8 cellular contexts compared by ENCODE assay signal in the genomic region with DNA sequence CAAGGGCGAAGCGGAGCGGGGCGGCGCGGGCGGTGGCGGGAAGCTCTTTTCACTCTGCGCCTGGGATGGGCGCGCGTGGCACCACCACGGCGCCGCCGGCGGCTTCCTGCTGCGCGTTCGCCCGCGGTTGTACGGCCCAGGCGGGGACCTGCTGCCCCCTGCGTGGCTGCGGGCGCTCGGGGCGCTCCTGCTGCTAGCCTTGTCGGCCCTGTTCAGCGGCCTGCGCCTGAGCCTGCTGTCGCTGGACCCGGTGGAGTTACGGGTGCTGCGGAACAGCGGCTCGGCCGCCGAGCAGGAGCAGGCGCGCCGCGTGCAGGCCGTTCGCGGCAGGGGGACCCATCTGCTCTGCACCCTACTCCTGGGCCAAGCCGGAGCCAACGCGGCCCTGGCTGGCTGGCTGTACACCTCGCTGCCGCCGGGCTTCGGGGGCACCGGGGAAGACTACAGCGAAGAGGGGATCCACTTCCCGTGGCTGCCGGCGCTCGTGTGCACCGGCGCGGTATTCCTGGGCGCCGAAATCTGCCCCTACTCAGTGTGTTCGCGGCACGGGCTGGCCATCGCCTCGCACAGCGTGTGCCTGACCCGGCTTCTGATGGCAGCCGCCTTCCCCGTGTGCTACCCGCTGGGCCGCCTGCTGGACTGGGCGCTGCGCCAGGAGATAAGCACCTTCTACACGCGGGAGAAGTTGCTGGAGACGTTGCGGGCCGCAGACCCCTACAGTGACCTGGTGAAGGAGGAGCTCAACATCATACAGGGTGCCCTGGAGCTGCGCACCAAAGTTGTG. TPM values are rescaled to one million over a fixed set of nuclear protein-coding genes. Genes with fewer than 3 reads are reported as not detected.
DNase-seq lines count a peak whose midpoint lies in the region; ATAC-seq and TF ChIP-seq lines count a peak whose summit lies in the region.

No MANE protein-coding gene starts in this region.

- no peaks in the 10 kb centered on the region for H3K36me3 Mint-ChIP-seq in CD4-positive, alpha-beta T cell (ENCODE audit: low read depth)

- H3K4me1 ChIP-seq in left lung: peaks cover 11 to 14% of the 10 kb centered on the region in 2 donors

- no peak for DNase-seq in CD4-positive, alpha-beta T cell
- DNase-seq in KBM-7: peak; percentile 52
- DNase-seq in cardiac fibroblast (ENCODE audit: low read depth in 2 of 2): peak in 1 of 2 donors; percentile 14
- peak in 1 of 2 donors; percentile 80 for DNase-seq in left lung
- no peak for DNase-seq in epidermal melanocyte (ENCODE audit: insufficient read length, low spot score)
- DNase-seq in LoVo (ENCODE audit: low spot score): no peak

- H3K27ac ChIP-seq in CD4-positive, alpha-beta T cell (ENCODE audit: low read depth, low read length): no peak overlapping the region
- H3K27ac ChIP-seq in left lung (no peak overlapping the region), temporal lobe (ENCODE audit: low read depth, low read length) (peak overlapping the region; percentile 44)

- peak overlapping the region; percentile 58 for H3K4me3 Mint-ChIP-seq in CD4-positive, alpha-beta T cell

- peaks cover 43% of the 10 kb centered on the region for H3K27me3 ChIP-seq in CD4-positive, alpha-beta T cell (ENCODE audit: control insufficient read depth, insufficient read depth, low read length)
- H3K27me3 ChIP-seq in left lung: peaks cover 31 to 70% of the 10 kb centered on the region in 2 donors

- intact Hi-C loops in CD4-positive, alpha-beta T cell (cut with DNase I, micrococcal nuclease): no loop called here
- intact Hi-C loops in left lung (cut with DNase I): no loop called here

- H3K27ac Mint-ChIP-seq in CD4-positive, alpha-beta T cell: no peak overlapping the region

- no peak for ATAC-seq in CD4-positive, alpha-beta T cell (ENCODE audit: poor library complexity)
- ATAC-seq in GM21360 (IDR thresholded peaks at IDR 0.05; ENCODE audit: unreplicated experiment) (peak; percentile 28), left lung (peak; percentile 68)

- in situ Hi-C loops in KBM-7 (cut with MboI; ENCODE audit: low pct_unique_long_range_greater_than_20kb, low sequenced_read_pairs): no loop called here

- H3K9me3 ChIP-seq in CD4-positive, alpha-beta T cell (ENCODE audit: control insufficient read depth, low read length): no peaks in the 10 kb centered on the region
- H3K9me3 ChIP-seq in left lung: no peaks in the 10 kb centered on the region

- CTCF ChIA-PET in CD4-positive, alpha-beta T cell (lab: Charles Lee): no interaction called here

- no peak for TF ChIP-seq CTCF in CD4-positive, alpha-beta T cell (IDR thresholded peaks at IDR 0.05)
- TF ChIP-seq CTCF in cardiac fibroblast (IDR thresholded peaks at IDR 0.05; ENCODE audit: low read depth, low read length) (no peak), left lung (IDR thresholded peaks at IDR 0.05) (no peak)

- POLR2A ChIA-PET in CD4-positive, alpha-beta T cell (lab: Charles Lee): no interaction called here

- peaks cover 57% of the 10 kb centered on the region for H3K27me3 Mint-ChIP-seq in CD4-positive, alpha-beta T cell

- no peaks in the 10 kb centered on the region for H3K9me3 Mint-ChIP-seq in CD4-positive, alpha-beta T cell

- no peaks in the 10 kb centered on the region for H3K36me3 ChIP-seq in left lung

- H3K4me1 Mint-ChIP-seq in CD4-positive, alpha-beta T cell (ENCODE audit: low read depth): peaks cover 7% of the 10 kb centered on the region

- peak overlapping the region; percentile 26 to 36 for H3K4me3 ChIP-seq in cardiac fibroblast (replicated peaks in 1 of 2; ENCODE audit: low read depth in 2 of 2, low read length in 2 of 2)
- H3K4me3 ChIP-seq in left lung: peak overlapping the region; percentile 20 to 45

RNA-seq across cellular contexts. Expression of a gene that starts 0.9 kb away (rescaled TPM):
- under 1 TPM; 0.16 to 0.17 TPM for total RNA-seq in CD4-positive, alpha-beta T cell
- total RNA-seq in left lung (under 1 TPM; 0.79 to 0.94 TPM), temporal lobe (3.4 TPM)
